Comparison of ENCODE assay signal across 29 cellular contexts in genomic region chr17:36944488-36945040, GRCh38. TPM values are rescaled to one million over a fixed set of nuclear protein-coding genes. Genes with fewer than 3 reads are reported as not detected.
A peak's percentile ranks its signal among the peaks of the same experiment; 100 is the strongest.
DNase-seq lines count a peak whose midpoint lies in the region; ATAC-seq and TF ChIP-seq lines count a peak whose summit lies in the region.
"Had no signal": no experiment of that assay in that cellular context is flagged by ENCODE, and none has a peak within 500 bp of the region (broad histone marks: within the 10 kb centered on the region; RNA-seq: fewer than 3 reads in every experiment).

No MANE protein-coding gene starts in this region.

- peaks cover 4% of the 10 kb centered on the region; the same call in 1 of the 2 replicates for H3K4me1 ChIP-seq in PC-3 (ENCODE audit: insufficient read depth, low read length)

- H3K4me3 Mint-ChIP-seq in activated B cell treated with CpG ODN at 0.5 μM for 24 hours = no peak overlapping the region
- no peak overlapping the region for H3K4me3 Mint-ChIP-seq in activated CD8-positive, alpha-beta T cell treated with anti-CD3 and anti-CD28 coated beads, Interleukin-2, amount 10 ng/mL, durations not matched to agents 7 days and 5 days
- H3K4me3 Mint-ChIP-seq: CD8-positive, alpha-beta T cell had no signal

- DNase-seq in AG08395 (ENCODE audit: low spot score) (peak; percentile 0), GM20000 (ENCODE audit: low spot score) (peak; percentile 5), activated B cell treated with CpG ODN at 0.5 μM for 24 hours (no peak), islet precursor cell (peak; percentile 9), PC-3 (no peak), inferior parietal cortex (ENCODE audit: extremely low spot score) (no peak)
- no peak for DNase-seq in activated CD8-positive, alpha-beta T cell treated with anti-CD3 and anti-CD28 coated beads, Interleukin-2, amount 10 ng/mL, durations not matched to agents 7 days and 5 days
- DNase-seq: AML-193; Caco-2; CD8-positive, alpha-beta T cell; DMS 273 treated with DMSO at 0.1 percent for 48 hours; DMS79; EL; GF-D8; GM23248; HCEC 1CT; Karpas-422; NCI-H1105; NCI-H1436 treated with DMSO at 0.1 percent for 48 hours; NCI-H187 treated with DMSO at 0.1 percent for 48 hours; NCI-H2107; NCI-H446; NCI-H524 treated with DMSO at 0.1 percent for 48 hours; SHP77 had no signal

- intact Hi-C loops in activated B cell treated with CpG ODN at 0.5 μM for 24 hours (cut with micrococcal nuclease) = loop anchor here (5.0 kb wide), 3 partner anchors 342 to 1702 kb away; partner anchors contain the start of genes MRM1 and SLFN5
- intact Hi-C loops in PC-3 (cut with micrococcal nuclease) = no loop called here

- no peaks in the 10 kb centered on the region for H3K9me3 ChIP-seq in PC-3 (ENCODE audit: low read length)
- H3K9me3 ChIP-seq: Caco-2 had no signal

- no peak overlapping the region for H3K4me3 ChIP-seq in PC-3 (ENCODE audit: low read length)
- H3K4me3 ChIP-seq: BLaER1 treated with 17β-estradiol and CSF1 and Interleukin-3, amounts not matched to agents 10 nM and 100 nM; GM23248 had no signal

- CTCF ChIA-PET in activated B cell treated with CpG ODN at 0.5 μM for 24 hours (lab: Charles Lee) (no interaction called here), PC-3 (lab: Charles Lee) (interaction anchor here (0.6 kb wide), 1 partner anchor 38 kb away, joined by 5 read pairs; no protein-coding TSS in a partner anchor)
- CTCF ChIA-PET in activated CD8-positive, alpha-beta T cell treated with anti-CD3 and anti-CD28 coated beads, Interleukin-2, amount 10 ng/mL, durations not matched to agents 7 days and 5 days (lab: Charles Lee) = no interaction called here

- H3K79me2 ChIP-seq in PC-3 (ENCODE audit: low read length) = peaks cover 7% of the 10 kb centered on the region

- no peaks in the 10 kb centered on the region for H3K36me3 ChIP-seq in PC-3 (ENCODE audit: low read depth, low read length)

- peaks cover 35% of the 10 kb centered on the region for H3K27me3 ChIP-seq in PC-3 (ENCODE audit: low read length)

- peaks cover 2% of the 10 kb centered on the region for H3K9me3 Mint-ChIP-seq in activated B cell treated with CpG ODN at 0.5 μM for 24 hours
- no peaks in the 10 kb centered on the region for H3K9me3 Mint-ChIP-seq in activated CD8-positive, alpha-beta T cell treated with anti-CD3 and anti-CD28 coated beads, Interleukin-2, amount 10 ng/mL, durations not matched to agents 7 days and 5 days (ENCODE audit: insufficient read depth)
- H3K9me3 Mint-ChIP-seq: CD8-positive, alpha-beta T cell had no signal

- H3K4me2 ChIP-seq in PC-3 (ENCODE audit: low read length) = no peak overlapping the region
- H3K4me2 ChIP-seq: BLaER1 treated with 17β-estradiol and CSF1 and Interleukin-3, amounts not matched to agents 10 nM and 100 nM had no signal

- ATAC-seq in activated B cell treated with CpG ODN at 0.5 μM for 24 hours (ENCODE audit: low read depth) (no peak), PC-3 (no peak), GM18868 (IDR thresholded peaks at IDR 0.05; ENCODE audit: unreplicated experiment) (no peak)
- ATAC-seq in activated CD8-positive, alpha-beta T cell treated with anti-CD3 and anti-CD28 coated beads, Interleukin-2, amount 10 ng/mL, durations not matched to agents 7 days and 5 days = no peak
- ATAC-seq: CD8-positive, alpha-beta T cell; Panc1 had no signal

- TF ChIP-seq CTCF in GM20000 (IDR thresholded peaks at IDR 0.05; ENCODE audit: extremely low read depth, missing control alignments) (no peak), activated B cell treated with CpG ODN at 0.5 μM for 24 hours (IDR thresholded peaks at IDR 0.05) (no peak), PC-3 (conservative IDR thresholded peaks at IDR 0.05; ENCODE audit: low read depth, low read length) (no peak)

- POLR2A ChIA-PET in activated B cell treated with CpG ODN at 0.5 μM for 24 hours (lab: Charles Lee) (interaction anchor here (0.7 to 1.1 kb wide), 3 partner anchors 8 to 145 kb away, joined by 3 to 5 read pairs (median 4); no protein-coding TSS in a partner anchor), PC-3 (lab: Charles Lee; ENCODE audit: unreplicated experiment) (no interaction called here)
- POLR2A ChIA-PET in activated CD8-positive, alpha-beta T cell treated with anti-CD3 and anti-CD28 coated beads, Interleukin-2, amount 10 ng/mL, durations not matched to agents 7 days and 5 days (lab: Charles Lee) = no interaction called here

- H3F3A ChIP-seq in PC-3 (ENCODE audit: low read length, unreplicated experiment) = no peaks in the 10 kb centered on the region

- H3K4me1 Mint-ChIP-seq in activated B cell treated with CpG ODN at 0.5 μM for 24 hours = peaks cover 26% of the 10 kb centered on the region
- peaks cover 49% of the 10 kb centered on the region for H3K4me1 Mint-ChIP-seq in activated CD8-positive, alpha-beta T cell treated with anti-CD3 and anti-CD28 coated beads, Interleukin-2, amount 10 ng/mL, durations not matched to agents 7 days and 5 days (ENCODE audit: low read depth)

- peaks cover 3% of the 10 kb centered on the region for H4K20me1 ChIP-seq in PC-3 (ENCODE audit: low read length)

- peaks cover 46% of the 10 kb centered on the region for H3K27me3 Mint-ChIP-seq in activated B cell treated with CpG ODN at 0.5 μM for 24 hours
- H3K27me3 Mint-ChIP-seq in activated CD8-positive, alpha-beta T cell treated with anti-CD3 and anti-CD28 coated beads, Interleukin-2, amount 10 ng/mL, durations not matched to agents 7 days and 5 days (ENCODE audit: low read depth) = peaks cover 63% of the 10 kb centered on the region

- H3K9ac ChIP-seq in PC-3 (ENCODE audit: low read length) = no peak overlapping the region
- H3K9ac ChIP-seq: BLaER1 treated with 17β-estradiol and CSF1 and Interleukin-3, amounts not matched to agents 10 nM and 100 nM; GM23248 had no signal

- no peak overlapping the region for H3K27ac ChIP-seq in PC-3 (ENCODE audit: low read length)
- H3K27ac ChIP-seq: BLaER1 treated with 17β-estradiol and CSF1 and Interleukin-3, amounts not matched to agents 10 nM and 100 nM; GM23248; RWPE1 had no signal

- H3K9me2 ChIP-seq in PC-3 (replicated peaks; ENCODE audit: low read length) = no peaks in the 10 kb centered on the region

- no peak overlapping the region for H2AFZ ChIP-seq in PC-3 (ENCODE audit: low read length)
- H2AFZ ChIP-seq: GM23248 had no signal

- peaks cover 10% of the 10 kb centered on the region for H3K36me3 Mint-ChIP-seq in activated B cell treated with CpG ODN at 0.5 μM for 24 hours (ENCODE audit: low read depth)
- H3K36me3 Mint-ChIP-seq in activated CD8-positive, alpha-beta T cell treated with anti-CD3 and anti-CD28 coated beads, Interleukin-2, amount 10 ng/mL, durations not matched to agents 7 days and 5 days (ENCODE audit: low read depth) = peaks cover 2% of the 10 kb centered on the region

- H3K27ac Mint-ChIP-seq in activated B cell treated with CpG ODN at 0.5 μM for 24 hours = peak overlapping the region; percentile 12
- no peak overlapping the region for H3K27ac Mint-ChIP-seq in activated CD8-positive, alpha-beta T cell treated with anti-CD3 and anti-CD28 coated beads, Interleukin-2, amount 10 ng/mL, durations not matched to agents 7 days and 5 days
- H3K27ac Mint-ChIP-seq: CD8-positive, alpha-beta T cell had no signal

- no TSS peak for BruUV-seq in PC-3 (replicated peaks; lab: Mats Ljungman, UMichigan)

RNA-seq across cellular contexts. Expression of gene AATF, which starts 4.2 kb away (rescaled TPM):
- 73.2 and 86.1 TPM in 2 replicates for total RNA-seq in activated B cell treated with CpG ODN at 0.5 μM for 24 hours
- total RNA-seq in PC-3 (2014; rRNA removed) = 25.5 and 25.9 TPM in 2 replicates
- 10 to 100 TPM; 69.8 to 72.9 TPM for total RNA-seq in activated CD8-positive, alpha-beta T cell treated with anti-CD3 and anti-CD28 coated beads, Interleukin-2, amount 10 ng/mL, durations not matched to agents 7 days and 5 days

RNA-seq across cellular contexts. Expression of gene LHX1, which starts 7.3 kb away (rescaled TPM):
- not detected in 2 replicates for total RNA-seq in activated B cell treated with CpG ODN at 0.5 μM for 24 hours
- not detected in 2 replicates for total RNA-seq in PC-3 (2014; rRNA removed)
- not detected for total RNA-seq in activated CD8-positive, alpha-beta T cell treated with anti-CD3 and anti-CD28 coated beads, Interleukin-2, amount 10 ng/mL, durations not matched to agents 7 days and 5 days
- total RNA-seq: Caco-2; CD8-positive, alpha-beta T cell; GM23248; HT-29 had no signal

Comparison
In these comparisons a context has a peak if more than half of its experiments do, and no peak if none do; other contexts are left out.
1. DNase-seq: peak in AG08395 (single experiment), GM20000 (single experiment) and islet precursor cell (single experiment); none in activated B cell treated with CpG ODN at 0.5 μM for 24 hours (single experiment), PC-3 (single experiment), inferior parietal cortex (single experiment) and activated CD8-positive, alpha-beta T cell treated with anti-CD3 and anti-CD28 coated beads, Interleukin-2, amount 10 ng/mL, durations not matched to agents 7 days and 5 days (single experiment).